ENCODE assay signal across 20 cellular contexts in genomic region chr1:171110485-171111340, GRCh38. TPM values are rescaled to one million over a fixed set of nuclear protein-coding genes. Genes with fewer than 3 reads are reported as not detected.
DNase-seq lines count a peak whose midpoint lies in the region; ATAC-seq, FAIRE-seq and TF ChIP-seq lines count a peak whose summit lies in the region.
"Had no signal": no experiment of that assay in that cellular context is flagged by ENCODE, and none has a peak within 500 bp of the region (broad histone marks: within the 10 kb centered on the region; RNA-seq: fewer than 3 reads in every experiment).

No MANE protein-coding gene starts in this region.

- no peak for TF ChIP-seq POLR2A in heart left ventricle (IDR thresholded peaks at IDR 0.05)
- TF ChIP-seq POLR2A in stomach (IDR thresholded peaks at IDR 0.05): no peak

- BruUV-seq in PC-9 (replicated peaks; lab: Mats Ljungman, UMichigan): no TSS peak

- H2AFZ ChIP-seq in PC-9: no peak overlapping the region

- H4K20me1 ChIP-seq in PC-9 (ENCODE audit: insufficient read depth): no peaks in the 10 kb centered on the region

- no peaks in the 10 kb centered on the region for H3K36me3 ChIP-seq in bronchial epithelial cell (ENCODE audit: control insufficient read depth, insufficient read depth, low read length)
- no peaks in the 10 kb centered on the region for H3K36me3 ChIP-seq in heart left ventricle
- no peaks in the 10 kb centered on the region for H3K36me3 ChIP-seq in stomach
- H3K36me3 ChIP-seq in SJCRH30: no peaks in the 10 kb centered on the region
- H3K36me3 ChIP-seq in PC-9 (ENCODE audit: low read depth): no peaks in the 10 kb centered on the region

- no peaks in the 10 kb centered on the region for H3K79me2 ChIP-seq in PC-9 (ENCODE audit: low read depth)

- no peaks in the 10 kb centered on the region for H3K27me3 ChIP-seq in bronchial epithelial cell (ENCODE audit: control insufficient read depth, insufficient read depth, low read length)
- no peaks in the 10 kb centered on the region for H3K27me3 ChIP-seq in heart left ventricle
- H3K27me3 ChIP-seq in stomach: no peaks in the 10 kb centered on the region
- H3K27me3 ChIP-seq in SJCRH30: no peaks in the 10 kb centered on the region
- H3K27me3 ChIP-seq in PC-9 (ENCODE audit: insufficient read depth, low read depth): 0 out of 2 replicates have a peak, but pooled peaks cover 6% of the 10 kb centered on the region

- CTCF ChIA-PET in PC-9 (lab: Charles Lee): no interaction called here

- WGBS in heart left ventricle, 4 donors: 68 to 72% (median 70%) methylated on average over 9 of the region's 9 CpGs
- 44 to 59% (median 53%) methylated on average over 9 of the region's 9 CpGs for WGBS in stomach, 5 donors

- TF ChIP-seq CTCF in bronchial epithelial cell (IDR thresholded peaks at IDR 0.05; ENCODE audit: insufficient read depth, low read length, severe bottlenecking) (no peak), heart left ventricle (IDR thresholded peaks at IDR 0.05) (no peak), stomach (IDR thresholded peaks at IDR 0.05) (no peak), PC-9 (conservative IDR thresholded peaks at IDR 0.05) (no peak)

- H3K9me2 ChIP-seq in PC-9 (ENCODE audit: insufficient read depth): no peaks in the 10 kb centered on the region

- TF ChIP-seq EP300 in stomach (IDR thresholded peaks at IDR 0.05): no peak

- DNase-seq in EL (peak; percentile 23), bronchial epithelial cell (ENCODE audit: low read depth) (peak; percentile 44), heart left ventricle (no peak), stomach (no peak), SJCRH30 (no peak), NCI-H526 (lab: John Stamatoyannopoulos, UW) (no peak), PC-9 (no peak)
- DNase-seq: activated CD4-positive, alpha-beta memory T cell treated with anti-CD3 and anti-CD28 coated beads, Interleukin-2, amount 10 ng/mL, durations not matched to agents 7 days and 5 days; activated naive CD8-positive, alpha-beta T cell treated with anti-CD3 and anti-CD28 coated beads, Interleukin-2, amount 10 ng/mL, durations not matched to agents 7 days and 5 days; activated T-cell treated with anti-CD3 and anti-CD28 coated beads, Interleukin-2, amount 50 U/mL, for 24 hours; caudate nucleus; effector memory CD8-positive, alpha-beta T cell; naive thymus-derived CD8-positive, alpha-beta T cell; NCI-H2171; NK-92 treated with Interleukin-12 subunit alpha and Interleukin-12 subunit beta, amount 100 ng/mL, for 24 hours; stimulated activated naive B cell treated with anti-CD40 and anti-IgM and Interleukin-4, amounts not matched to agents 10 μg/mL and 1 μg/mL and 100 μg/mL, for 72 hours had no signal

- POLR2A ChIA-PET in PC-9 (lab: Charles Lee; ENCODE audit: unreplicated experiment): no interaction called here

- no peak overlapping the region for H3K4me2 ChIP-seq in PC-9

- intact Hi-C loops in heart left ventricle (cut with DNase I): loop anchor here in 1 of 10 donors (2.0 kb wide), 1 partner anchor 30 kb away; no protein-coding TSS in a partner anchor
- intact Hi-C loops in stomach (cut with DNase I; ENCODE audit: low total_unique reads): no loop called here
- intact Hi-C loops in PC-9 (cut with micrococcal nuclease; ENCODE audit: unreplicated experiment): no loop called here

- H3K4me1 ChIP-seq in heart left ventricle (peaks cover 0 to 37% (median 5%) of the 10 kb centered on the region in 12 donors), stomach (peaks cover 0 to 10% (median 6%) of the 10 kb centered on the region in 4 donors), SJCRH30 (no peaks in the 10 kb centered on the region), PC-9 (replicated peaks; ENCODE audit: insufficient read depth) (no peaks in the 10 kb centered on the region)

- no peaks in the 10 kb centered on the region for H3F3A ChIP-seq in PC-9 (ENCODE audit: insufficient read depth, low read depth)

- no peaks in the 10 kb centered on the region for H3K9me3 ChIP-seq in heart left ventricle
- no peaks in the 10 kb centered on the region for H3K9me3 ChIP-seq in stomach
- H3K9me3 ChIP-seq in SJCRH30 (replicated peaks): no peaks in the 10 kb centered on the region
- H3K9me3 ChIP-seq in PC-9 (ENCODE audit: insufficient read depth, low read depth): no peaks in the 10 kb centered on the region

- peak in 3 of 4 donors; percentile 53 to 73 (median 58) for ATAC-seq in heart left ventricle
- no peak for ATAC-seq in HG02884 (IDR thresholded peaks at IDR 0.05; ENCODE audit: unreplicated experiment)
- ATAC-seq: effector memory CD8-positive, alpha-beta T cell; naive thymus-derived CD8-positive, alpha-beta T cell; stimulated activated naive B cell treated with anti-CD40 and anti-IgM and Interleukin-4, amounts not matched to agents 10 μg/mL and 1 μg/mL and 100 μg/mL, for 72 hours had no signal

- H3K27ac ChIP-seq in heart left ventricle: peak overlapping the region; percentile 9 to 80 (median 56)
- peak overlapping the region in 4 of 5 donors; percentile 16 to 63 (median 40) for H3K27ac ChIP-seq in stomach
- H3K27ac ChIP-seq in SJCRH30: no peak overlapping the region
- no peak overlapping the region for H3K27ac ChIP-seq in PC-9

- no peak for FAIRE-seq in bronchial epithelial cell (lab: Jason Lieb, UNC)
- FAIRE-seq: urothelium cell line had no signal

- no peak overlapping the region for H3K4me3 ChIP-seq in bronchial epithelial cell (ENCODE audit: low read depth, low read length)
- no peak overlapping the region for H3K4me3 ChIP-seq in heart left ventricle
- H3K4me3 ChIP-seq in stomach: no peak overlapping the region
- H3K4me3 ChIP-seq in SJCRH30: no peak overlapping the region
- no peak overlapping the region for H3K4me3 ChIP-seq in PC-9

RNA-seq across cellular contexts. Expression of gene FMO3, which starts 20.0 kb away (rescaled TPM):
- total RNA-seq in bronchial epithelial cell (not detected in 2 replicates), heart left ventricle (1 to 10 TPM in 7 of 9 donors, under 1 TPM in 2; 0.75 to 2.7 (median 1.6) TPM), stomach (1 to 10 TPM in 4 of 5 donors, under 1 TPM in 1; 0.55 to 2.3 (median 1.8) TPM), PC-9 (2021) (not detected in 2 replicates)
- polyA plus RNA-seq in heart left ventricle (1 to 10 TPM in 1 of 2 donors, under 1 TPM in 1; 0.58 to 1.4 TPM), stomach (1 to 10 TPM; 1.2 to 7.0 (median 3.8) TPM)
- not detected in 2 replicates for total RNA-seq in SJCRH30 (2014; rRNA removed; shearing (Covaris generic))
- total RNA-seq: activated CD4-positive, alpha-beta memory T cell treated with anti-CD3 and anti-CD28 coated beads, Interleukin-2, amount 10 ng/mL, durations not matched to agents 7 days and 5 days; activated naive CD8-positive, alpha-beta T cell treated with anti-CD3 and anti-CD28 coated beads, Interleukin-2, amount 10 ng/mL, durations not matched to agents 7 days and 5 days; lung microvascular endothelial cell; naive thymus-derived CD8-positive, alpha-beta T cell; T-helper 1 cell treated with Interleukin-12 subunit alpha and Interleukin-12 subunit beta and Interleukin-4 antibody, amounts not matched to agents 30 ng/mL and 1 ng/mL, for 36 hours had no signal
- polyA plus RNA-seq: naive thymus-derived CD8-positive, alpha-beta T cell had no signal

Comparison
In these comparisons a context has a peak if more than half of its experiments do, and no peak if none do; other contexts are left out.
1. DNase-seq: peak in EL (single experiment) and bronchial epithelial cell (single experiment); none in heart left ventricle (0 of 5), stomach (single experiment), SJCRH30 (0 of 2), NCI-H526 (0 of 2) and PC-9 (0 of 2).
2. H3K27ac ChIP-seq: peak in heart left ventricle (12 of 12) and stomach (4 of 5); none in SJCRH30 (single experiment) and PC-9 (single experiment).